In genomic region chr16:87062569-87063442, GRCh38 we compare ENCODE assay signal across 7 cellular contexts.
DNase-seq lines count a peak whose midpoint lies in the region; ATAC-seq lines count a peak whose summit lies in the region.

No MANE protein-coding gene starts in this region.

- peaks cover 5% of the 10 kb centered on the region for H3K4me1 Mint-ChIP-seq in central memory CD8-positive, alpha-beta T cell

- DNase-seq in GDM1 (lab: John Stamatoyannopoulos, UW) (peak; percentile 13), Kasumi-1 (lab: John Stamatoyannopoulos, UW) (peak; percentile 69 to 79), T-helper 1 cell (peak in 3 of 5 donors; percentile 15 to 47 (median 19)), kidney glomerular epithelial cell (lab: John Stamatoyannopoulos, UW) (peak; percentile 38)
- DNase-seq in central memory CD8-positive, alpha-beta T cell (ENCODE audit: low spot score in 2 of 2): no peak
- DNase-seq in stimulated activated CD4-positive, alpha-beta T cell treated with anti-CD3 and anti-CD28 coated beads, Interleukin-2, amount 100 ng/mL, for 4 hours (ENCODE audit: low read depth): peak; percentile 20

- H3K36me3 Mint-ChIP-seq in central memory CD8-positive, alpha-beta T cell (ENCODE audit: insufficient read depth): no peaks in the 10 kb centered on the region

- peaks cover 69% of the 10 kb centered on the region for H3K27me3 Mint-ChIP-seq in central memory CD8-positive, alpha-beta T cell

- H3K9me3 Mint-ChIP-seq in central memory CD8-positive, alpha-beta T cell: no peaks in the 10 kb centered on the region

- H3K27ac Mint-ChIP-seq in central memory CD8-positive, alpha-beta T cell (ENCODE audit: low read depth): no peak overlapping the region

- no peak overlapping the region for H3K4me3 Mint-ChIP-seq in central memory CD8-positive, alpha-beta T cell

- peak; percentile 28 for ATAC-seq in central memory CD8-positive, alpha-beta T cell (replicated peaks; ENCODE audit: extremely low read depth, poor library complexity, severe bottlenecking)
- ATAC-seq in HG03108 (IDR thresholded peaks at IDR 0.05; ENCODE audit: unreplicated experiment): no peak

Comparison
In these comparisons a context has a peak if more than half of its experiments do, and no peak if none do; other contexts are left out.
1. DNase-seq: peak in GDM1 (single experiment), Kasumi-1 (2 of 2), T-helper 1 cell (3 of 5), kidney glomerular epithelial cell (single experiment) and stimulated activated CD4-positive, alpha-beta T cell treated with anti-CD3 and anti-CD28 coated beads, Interleukin-2, amount 100 ng/mL, for 4 hours (single experiment); none in central memory CD8-positive, alpha-beta T cell (0 of 2).